In the genomic region with DNA sequence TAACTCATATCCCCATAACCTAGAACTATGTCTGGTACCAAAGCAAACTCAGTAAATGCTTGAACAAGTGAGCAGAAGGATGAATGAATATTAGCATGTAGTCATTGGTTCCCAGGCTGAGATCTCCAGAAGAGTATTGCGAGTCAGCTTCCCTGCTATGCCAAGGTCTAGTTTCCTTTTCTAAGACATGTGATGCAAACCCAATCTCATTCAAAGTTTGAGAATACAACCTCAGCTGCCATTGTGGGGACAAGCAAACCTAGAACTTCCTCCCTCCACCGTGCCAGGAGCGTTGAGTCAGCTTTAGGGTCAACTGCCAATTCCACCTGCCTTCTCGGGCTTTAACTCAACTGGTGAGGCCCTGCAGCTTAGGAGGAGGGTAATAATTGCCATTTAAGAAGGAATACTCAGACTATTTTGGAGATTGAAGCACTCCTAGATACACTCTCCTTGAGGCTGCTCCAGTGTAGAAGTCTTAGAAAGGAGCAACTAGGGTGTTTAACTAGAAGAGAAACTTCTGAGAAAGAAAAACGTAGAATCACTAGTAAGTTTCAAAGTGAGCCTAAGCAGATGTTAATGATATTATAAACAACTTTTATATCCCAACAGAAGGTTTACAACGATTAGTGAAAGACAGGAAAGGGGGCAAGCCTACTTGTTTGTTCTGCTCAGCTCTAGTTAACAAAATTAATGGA, we compare ENCODE assay signal across 22 cellular contexts.
DNase-seq lines count a peak whose midpoint lies in the region; ATAC-seq and TF ChIP-seq lines count a peak whose summit lies in the region.
"Had no signal": no experiment of that assay in that cellular context is flagged by ENCODE, and none has a peak within 500 bp of the region (broad histone marks: within the 10 kb centered on the region; RNA-seq: fewer than 3 reads in every experiment).

No MANE protein-coding gene starts in this region.

- intact Hi-C loops in MCF 10A (cut with micrococcal nuclease), result no loop called here
- intact Hi-C loops in breast epithelium (cut with DNase I; ENCODE audit: low total_unique reads), result no loop called here
- intact Hi-C loops in transverse colon (cut with DNase I; ENCODE audit: low total_unique reads), result no loop called here

- H3K27ac Mint-ChIP-seq in MCF 10A (ENCODE audit: low read depth, unreplicated experiment), result no peak overlapping the region
- H3K27ac Mint-ChIP-seq: CD8-positive, alpha-beta T cell; naive thymus-derived CD4-positive, alpha-beta T cell had no signal

- TF ChIP-seq CTCF in MCF 10A (IDR thresholded peaks at IDR 0.05; ENCODE audit: unreplicated experiment), result no peak
- TF ChIP-seq CTCF in breast epithelium (IDR thresholded peaks at IDR 0.05), result no peak
- TF ChIP-seq CTCF in transverse colon (IDR thresholded peaks at IDR 0.05), result no peak

- H3K36me3 Mint-ChIP-seq in MCF 10A (ENCODE audit: insufficient read depth, unreplicated experiment), result no peaks in the 10 kb centered on the region
- H3K36me3 Mint-ChIP-seq: CD8-positive, alpha-beta T cell; naive thymus-derived CD4-positive, alpha-beta T cell had no signal

- DNase-seq in MCF 10A (ENCODE audit: unreplicated experiment) (peak; percentile 40), breast epithelium (ENCODE audit: low spot score in 2 of 2) (no peak), NOMO-1 treated with dmso at 0.1 percent for 144 hours (lab: John Stamatoyannopoulos, UW; ENCODE audit: unreplicated experiment) (peak; percentile 61), NCI-H82 treated with DMSO at 0.1 percent for 48 hours (lab: John Stamatoyannopoulos, UW; ENCODE audit: unreplicated experiment) (no peak), transverse colon (no peak), SW 1271 (lab: John Stamatoyannopoulos, UW) (no peak)
- DNase-seq: activated CD4-positive, alpha-beta T cell treated with anti-CD3 and anti-CD28 coated beads, Interleukin-2, amount 50 U/mL, for 1 hour; amniotic stem cell; CD8-positive, alpha-beta T cell; esophagus squamous epithelium; H7; left lung; naive thymus-derived CD4-positive, alpha-beta T cell; NCI-H2107; NCI-H82; SHP77; substantia nigra; T-helper 9 cell had no signal

- POLR2A ChIA-PET in MCF 10A (lab: Yijun Ruan, JAX), result no interaction called here

- ATAC-seq in esophagus mucosa (peak; percentile 15), HG03135 (IDR thresholded peaks at IDR 0.05; ENCODE audit: unreplicated experiment) (no peak)
- ATAC-seq: CD8-positive, alpha-beta T cell; GM12878; left lung; naive thymus-derived CD4-positive, alpha-beta T cell had no signal

- CTCF ChIA-PET in MCF 10A (lab: Yijun Ruan, JAX), result interaction anchor here (0.6 to 1.2 kb wide), 3 partner anchors 9 to 507 kb away, joined by 3 to 4 read pairs (median 4); no protein-coding TSS in a partner anchor

- H3K27ac ChIP-seq in breast epithelium (no peak overlapping the region), transverse colon (no peak overlapping the region)
- H3K27ac ChIP-seq: coronary artery, esophagus squamous epithelium, left lung had no signal

- H3K27me3 ChIP-seq in breast epithelium, result no peaks in the 10 kb centered on the region
- H3K27me3 ChIP-seq in transverse colon, result no peaks in the 10 kb centered on the region
- H3K27me3 ChIP-seq: esophagus squamous epithelium, left lung had no signal

- no peak overlapping the region for H3K4me3 Mint-ChIP-seq in MCF 10A (ENCODE audit: unreplicated experiment)
- H3K4me3 Mint-ChIP-seq: CD8-positive, alpha-beta T cell; naive thymus-derived CD4-positive, alpha-beta T cell had no signal

- no peaks in the 10 kb centered on the region for H3K27me3 Mint-ChIP-seq in MCF 10A (ENCODE audit: insufficient read depth, unreplicated experiment)

- in situ Hi-C loops in transverse colon (cut with MboI; ENCODE audit: low pct_ligation_motif_present in 1 of 4, low pct_unique_long_range_greater_than_20kb in 1 of 4, low sequenced_read_pairs in 3 of 4), result no loop called here

- H3K4me3 ChIP-seq in breast epithelium, result no peak overlapping the region
- no peak overlapping the region for H3K4me3 ChIP-seq in transverse colon
- H3K4me3 ChIP-seq: coronary artery, esophagus squamous epithelium, GM12878, left lung had no signal

- no peaks in the 10 kb centered on the region for H3K9me3 Mint-ChIP-seq in MCF 10A (ENCODE audit: unreplicated experiment)
- H3K9me3 Mint-ChIP-seq: CD8-positive, alpha-beta T cell; naive thymus-derived CD4-positive, alpha-beta T cell had no signal

- TF ChIP-seq EP300 in transverse colon (IDR thresholded peaks at IDR 0.05; ENCODE audit: low read depth), result no peak

- WGBS in transverse colon (ENCODE audit: low coverage in 1 of 2), 2 donors, result 51 to 65% methylated on average over 3 to 6 of the region's 6 CpGs

- H3K4me1 ChIP-seq in breast epithelium (no peaks in the 10 kb centered on the region), transverse colon (peaks cover 0 to 7% (median 2%) of the 10 kb centered on the region in 4 donors)
- H3K4me1 ChIP-seq: left lung had no signal

- H3K4me1 Mint-ChIP-seq in MCF 10A (ENCODE audit: insufficient read depth, unreplicated experiment), result no peaks in the 10 kb centered on the region

- no TSS peak for BruUV-seq in MCF 10A (replicated peaks; lab: Mats Ljungman, UMichigan)

- TF ChIP-seq POLR2A in breast epithelium (IDR thresholded peaks at IDR 0.05), result no peak
- TF ChIP-seq POLR2A in transverse colon (IDR thresholded peaks at IDR 0.05), result no peak

- H3K9me3 ChIP-seq in breast epithelium (no peaks in the 10 kb centered on the region), transverse colon (no peaks in the 10 kb centered on the region)
- H3K9me3 ChIP-seq: esophagus squamous epithelium, left lung had no signal

- H3K36me3 ChIP-seq in breast epithelium, result no peaks in the 10 kb centered on the region
- H3K36me3 ChIP-seq in transverse colon, result no peaks in the 10 kb centered on the region
- H3K36me3 ChIP-seq: esophagus squamous epithelium, left lung had no signal

Comparison
In these comparisons a context has a peak if more than half of its experiments do, and no peak if none do; other contexts are left out.
1. DNase-seq: peak in MCF 10A (single experiment) and NOMO-1 treated with dmso at 0.1 percent for 144 hours (single experiment); none in breast epithelium (0 of 2), NCI-H82 treated with DMSO at 0.1 percent for 48 hours (single experiment), transverse colon (single experiment) and SW 1271 (0 of 2).